22 cellular contexts compared by ENCODE assay signal in the genomic region with DNA sequence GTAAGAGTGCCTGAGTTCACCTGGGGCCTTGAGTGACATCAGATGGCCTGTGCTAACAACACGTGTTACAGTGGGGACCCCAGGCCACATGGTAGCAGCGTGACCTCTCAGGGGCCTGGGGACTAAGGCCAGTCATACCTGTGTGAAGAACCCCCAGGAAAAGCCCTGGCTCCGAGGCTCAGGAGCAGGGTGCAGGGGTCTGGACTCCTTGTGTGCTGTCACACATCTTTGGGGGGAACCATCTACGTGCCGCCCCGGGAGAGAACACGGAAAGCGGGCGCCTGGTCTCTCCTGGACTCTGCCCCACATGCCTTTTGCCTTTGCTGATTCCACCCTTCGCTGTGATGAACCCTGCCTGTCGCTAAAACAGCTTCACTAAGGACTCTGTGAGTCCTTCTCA. TPM values are rescaled to one million over a fixed set of nuclear protein-coding genes. Genes with fewer than 3 reads are reported as not detected.
"Had no signal": no experiment of that assay in that cellular context is flagged by ENCODE, and none has a peak within 500 bp of the region (broad histone marks: within the 10 kb centered on the region; RNA-seq: fewer than 3 reads in every experiment).

No MANE protein-coding gene starts in this region.

- H3K79me2 ChIP-seq: parathyroid adenoma had no signal

- H3K27me3 ChIP-seq: neural progenitor cell, thyroid gland had no signal

- H3K4me3 ChIP-seq: esophagus squamous epithelium, mucosa of descending colon, neural progenitor cell, psoas muscle, suprapubic skin, thyroid gland had no signal

- H3K4me1 ChIP-seq: esophagus squamous epithelium, parathyroid adenoma, psoas muscle, suprapubic skin had no signal

- H3K4me3 Mint-ChIP-seq: dendritic cell treated with granulocyte-macrophage colony-stimulating factor and Interleukin-4, amounts not matched to agents 40 ng/mL and 50 ng/mL, for 4 days; effector memory CD8-positive, alpha-beta T cell; naive thymus-derived CD8-positive, alpha-beta T cell; type B pancreatic cell had no signal

- H3K4me1 Mint-ChIP-seq: naive thymus-derived CD8-positive, alpha-beta T cell had no signal

- H3K9me3 ChIP-seq: esophagus squamous epithelium, mucosa of descending colon, psoas muscle, suprapubic skin, thyroid gland had no signal

- H3K9ac ChIP-seq: neural progenitor cell, parathyroid adenoma had no signal

- H3K27ac Mint-ChIP-seq: dendritic cell treated with granulocyte-macrophage colony-stimulating factor and Interleukin-4, amounts not matched to agents 40 ng/mL and 50 ng/mL, for 4 days; effector memory CD8-positive, alpha-beta T cell; naive thymus-derived CD8-positive, alpha-beta T cell; neural progenitor cell; type B pancreatic cell had no signal

- ATAC-seq: effector memory CD8-positive, alpha-beta T cell; left lobe of liver; mucosa of descending colon; naive thymus-derived CD8-positive, alpha-beta T cell; psoas muscle; stimulated activated naive CD8-positive, alpha-beta T cell treated with anti-CD3 and anti-CD28 coated beads, Interleukin-15, Interleukin-2, amounts not matched to agents 100 U/mL and 50 U/mL, for 24 hours had no signal

- H2AFZ ChIP-seq: neural progenitor cell, parathyroid adenoma had no signal

- H3K27ac ChIP-seq: esophagus squamous epithelium, neural progenitor cell, parathyroid adenoma, psoas muscle, suprapubic skin, thyroid gland had no signal

- FAIRE-seq: colon, small intestine, urothelium cell line had no signal

- DNase-seq: effector memory CD8-positive, alpha-beta T cell; esophagus squamous epithelium; foreskin fibroblast; head of caudate nucleus; hippocampal formation; kidney glomerular epithelial cell; occipital lobe; small intestine; stimulated activated CD4-positive, alpha-beta T cell treated with anti-CD3 and anti-CD28 coated beads, Interleukin-2, amount 100 ng/mL, for 48 hours; stimulated activated naive CD8-positive, alpha-beta T cell treated with anti-CD3 and anti-CD28 coated beads, Interleukin-15, Interleukin-2, amounts not matched to agents 100 U/mL and 50 U/mL, for 24 hours; thyroid gland had no signal

- H3K9me3 Mint-ChIP-seq: dendritic cell treated with granulocyte-macrophage colony-stimulating factor and Interleukin-4, amounts not matched to agents 40 ng/mL and 50 ng/mL, for 4 days; effector memory CD8-positive, alpha-beta T cell; type B pancreatic cell had no signal

- H3K27me3 Mint-ChIP-seq: type B pancreatic cell had no signal

- H3K4me2 ChIP-seq: neural progenitor cell had no signal

- H3K36me3 Mint-ChIP-seq: naive thymus-derived CD8-positive, alpha-beta T cell; neural progenitor cell had no signal

- H3K36me3 ChIP-seq: esophagus squamous epithelium, neural progenitor cell, suprapubic skin, thyroid gland had no signal

RNA-seq across cellular contexts. Expression of a gene that starts 48.7 kb away (rescaled TPM):
- total RNA-seq: naive thymus-derived CD8-positive, alpha-beta T cell had no signal
- polyA plus RNA-seq: naive thymus-derived CD8-positive, alpha-beta T cell had no signal
